In genomic region chr4:153651041-153651960, GRCh38 we compare ENCODE assay signal across 8 cellular contexts. TPM values are rescaled to one million over a fixed set of nuclear protein-coding genes. Genes with fewer than 3 reads are reported as not detected.
DNase-seq lines count a peak whose midpoint lies in the region; ATAC-seq, FAIRE-seq and TF ChIP-seq lines count a peak whose summit lies in the region.

No MANE protein-coding gene starts in this region.

- H3K9me1 ChIP-seq in K562 (ENCODE audit: control insufficient read depth, insufficient read depth, low read length): no peaks in the 10 kb centered on the region

- H3K4me2 ChIP-seq in K562 (ENCODE audit: insufficient read depth, low read length): 0 out of 2 replicates have a peak overlapping the region, but pooled peaks have one; percentile 1

- 8% methylated on average over 10 of the region's 10 CpGs for WGBS in K562 (ENCODE audit: insufficient coverage, low coverage, missing lambda C conversion rate)
- WGBS in testis, 2 donors: 68 to 69% methylated on average over 10 of the region's 10 CpGs

- CTCF ChIA-PET in K562 (lab: Yijun Ruan, JAX; ENCODE audit: low intra/inter-chr PET ratio): no interaction called here
- CTCF ChIA-PET in naive thymus-derived CD4-positive, alpha-beta T cell (lab: Charles Lee): interaction anchor here (0.8 to 1.9 kb wide), 4 partner anchors 8 to 307 kb away, joined by 3 to 7 read pairs (median 4); no protein-coding TSS in a partner anchor

- H3K4me1 Mint-ChIP-seq in naive thymus-derived CD4-positive, alpha-beta T cell: peaks cover 18 to 53% (median 33%) of the 10 kb centered on the region in 7 donors

- H4K20me1 ChIP-seq in K562 (replicated peaks; ENCODE audit: control insufficient read depth, insufficient read depth, low read length): no peaks in the 10 kb centered on the region

- H3K9ac ChIP-seq in K562 (ENCODE audit: insufficient read depth in 1 of 2, low read depth in 2 of 2, low read length in 2 of 2): no peak overlapping the region

- BruUV-seq in K562 (replicated peaks; lab: Mats Ljungman, UMichigan): no TSS peak

- H3K4me3 ChIP-seq in K562 (no peak overlapping the region), testis (no peak overlapping the region)
- H3K4me3 ChIP-seq in naive thymus-derived CD4-positive, alpha-beta T cell (ENCODE audit: low read length): peak overlapping the region; percentile 28

- H3K36me3 ChIP-seq in K562 (ENCODE audit: control insufficient read depth, insufficient read depth, low read length) (no peaks in the 10 kb centered on the region), testis (ENCODE audit: low read depth, missing control alignments) (no peaks in the 10 kb centered on the region)
- no peaks in the 10 kb centered on the region for H3K36me3 ChIP-seq in naive thymus-derived CD4-positive, alpha-beta T cell (ENCODE audit: control insufficient read depth in 2 of 3, insufficient read depth in 3 of 3, low read length in 3 of 3)

- H3K27me3 Mint-ChIP-seq in naive thymus-derived CD4-positive, alpha-beta T cell: peaks cover 0 to 3% (median 0%) of the 10 kb centered on the region in 5 donors

- FAIRE-seq in K562 (lab: Jason Lieb, UNC): no peak

- H3K79me2 ChIP-seq in K562 (ENCODE audit: control insufficient read depth, insufficient read depth, low read length): no peaks in the 10 kb centered on the region

- intact Hi-C loops in K562 (cut with micrococcal nuclease) (no loop called here), testis (cut with DNase I; ENCODE audit: low total_unique reads) (no loop called here)
- intact Hi-C loops in naive thymus-derived CD4-positive, alpha-beta T cell (cut with micrococcal nuclease): loop anchor here (1.0 to 2.0 kb wide), 2 partner anchors 33 to 34 kb away; partner anchors contain the start of gene TLR2 (in 2 of the 2)

- peak overlapping the region; percentile 20 to 90 (median 61) for H3K27ac Mint-ChIP-seq in naive thymus-derived CD4-positive, alpha-beta T cell

- peak overlapping the region; percentile 20 to 79 (median 50) for H3K4me3 Mint-ChIP-seq in naive thymus-derived CD4-positive, alpha-beta T cell

- H3K4me1 ChIP-seq in K562 (replicated peaks in 1 of 2; ENCODE audit: control insufficient read depth in 2 of 2, insufficient read depth in 2 of 2, low read length in 2 of 2): no peaks in the 10 kb centered on the region; a peak in 1 of 5 replicates
- peaks cover 18% of the 10 kb centered on the region in 2 donors for H3K4me1 ChIP-seq in naive thymus-derived CD4-positive, alpha-beta T cell (ENCODE audit: control insufficient read depth in 2 of 2, insufficient read depth in 2 of 2, low read length in 2 of 2)
- H3K4me1 ChIP-seq in testis: no peaks in the 10 kb centered on the region

- DNase-seq in T-helper 9 cell: peak; percentile 15
- DNase-seq in K562 (ENCODE audit: extremely low read depth in 1 of 4, low spot score in 3 of 4): no peak
- DNase-seq in naive thymus-derived CD4-positive, alpha-beta T cell: peak in 7 of 9 donors; percentile 43 to 72 (median 66)
- DNase-seq in testis: peak; percentile 35
- DNase-seq in NCI-H510A treated with DMSO at 0.1 percent for 48 hours (lab: John Stamatoyannopoulos, UW): no peak
- DNase-seq in kidney glomerular epithelial cell (lab: John Stamatoyannopoulos, UW): no peak

- TF ChIP-seq EP300 in K562 (IDR thresholded peaks at IDR 0.05; ENCODE audit: low read length): no peak

- H3K27ac ChIP-seq in K562 (ENCODE audit: extremely low read depth, low read depth, low read length) (no peak overlapping the region), testis (peak overlapping the region in 1 of 2 donors; percentile 52)
- no peak overlapping the region for H3K27ac ChIP-seq in naive thymus-derived CD4-positive, alpha-beta T cell (ENCODE audit: low read depth, low read length)

- H3K9me3 Mint-ChIP-seq in naive thymus-derived CD4-positive, alpha-beta T cell: no peaks in the 10 kb centered on the region

- peak overlapping the region; percentile 18; the same call in 1 of the 2 replicates for H2AFZ ChIP-seq in K562 (ENCODE audit: low read depth, low read length)

- no peak for TF ChIP-seq POLR2A in K562 (conservative IDR thresholded peaks at IDR 0.05)
- no peak for TF ChIP-seq POLR2A in testis (IDR thresholded peaks at IDR 0.05)

- peaks cover 0 to 4% (median 0%) of the 10 kb centered on the region in 5 donors for H3K36me3 Mint-ChIP-seq in naive thymus-derived CD4-positive, alpha-beta T cell

- ATAC-seq in GM19351 (IDR thresholded peaks at IDR 0.05; ENCODE audit: unreplicated experiment) (peak; percentile 46), K562 (no peak; the same call in 2 of the 3 replicates), GM18520 (IDR thresholded peaks at IDR 0.05; ENCODE audit: unreplicated experiment) (no peak)
- peak; percentile 88 for ATAC-seq in naive thymus-derived CD4-positive, alpha-beta T cell

- POLR2A ChIA-PET in K562 (lab: Yijun Ruan, JAX): interaction anchor here (0.6 kb wide), 1 partner anchor 164 kb away, joined by 3 read pairs; no protein-coding TSS in a partner anchor
- POLR2A ChIA-PET in naive thymus-derived CD4-positive, alpha-beta T cell (lab: Charles Lee): no interaction called here

- in situ Hi-C loops in K562 (cut with MboI): no loop called here

- H3K27me3 ChIP-seq in K562 (ENCODE audit: control insufficient read depth in 2 of 2, insufficient read depth in 2 of 2, low read length in 2 of 2): peaks cover 4 to 18% of the 10 kb centered on the region in 2 experiments; a peak in 3 of 5 replicates
- no peaks in the 10 kb centered on the region for H3K27me3 ChIP-seq in naive thymus-derived CD4-positive, alpha-beta T cell (ENCODE audit: control insufficient read depth in 2 of 2, insufficient read depth in 2 of 2, low read length in 2 of 2)
- H3K27me3 ChIP-seq in testis: no peaks in the 10 kb centered on the region

- H3K9me3 ChIP-seq in K562 (replicated peaks; ENCODE audit: control insufficient read depth, insufficient read depth, low read depth, low read length): no peaks in the 10 kb centered on the region
- no peaks in the 10 kb centered on the region for H3K9me3 ChIP-seq in naive thymus-derived CD4-positive, alpha-beta T cell (ENCODE audit: control insufficient read depth in 2 of 3, low read length in 3 of 3)
- H3K9me3 ChIP-seq in testis: no peaks in the 10 kb centered on the region

- no peak for TF ChIP-seq RAD21 in K562 (CRISPR knock-in tag; conservative IDR thresholded peaks at IDR 0.05 in 1 of 2, IDR thresholded peaks at IDR 0.05 in 1 of 2)

- TF ChIP-seq CTCF in K562 (IDR thresholded peaks at IDR 0.05 in 2 of 3, conservative IDR thresholded peaks at IDR 0.05 in 1 of 3; ENCODE audit: insufficient read depth in 2 of 3, low read depth in 1 of 3, low read length in 3 of 3) (no peak), testis (IDR thresholded peaks at IDR 0.05) (no peak)

TF ChIP-seq in K562, 482 proteins besides CTCF, POLR2A, EP300 and RAD21:
- no peak for TF ChIP-seq TAF9B (IDR thresholded peaks at IDR 0.05; ENCODE audit: partially characterized antibody)
- no peak for TF ChIP-seq ZBTB1 (CRISPR knock-in tag; IDR thresholded peaks at IDR 0.05; ENCODE audit: borderline replicate concordance, low read depth)
- TF ChIP-seq ZFX (CRISPR knock-in tag; IDR thresholded peaks at IDR 0.05): no peak
- no peak for TF ChIP-seq WHSC1 (IDR thresholded peaks at IDR 0.05; ENCODE audit: low read length)
- TF ChIP-seq ZKSCAN8 (CRISPR knock-in tag; IDR thresholded peaks at IDR 0.05): no peak
- TF ChIP-seq ERF (CRISPR knock-in tag; IDR thresholded peaks at IDR 0.05): no peak
- no peak for TF ChIP-seq TSC22D4 (tag; IDR thresholded peaks at IDR 0.05)
- no peak for TF ChIP-seq CHCHD3 (CRISPR knock-in tag; IDR thresholded peaks at IDR 0.05)

RNA-seq across cellular contexts. Expression of gene TLR2, which starts 32.8 kb away (rescaled TPM):
- total RNA-seq in K562 (2011; cell fraction: chromatin; rRNA removed; ENCODE audit: low replicate concordance): not detected in 2 replicates
- not detected in 2 replicates for total RNA-seq in K562 (2011; cell fraction: nucleolus; rRNA removed)
- total RNA-seq in K562 (2011; cell fraction: nucleoplasm; rRNA removed): not detected in 2 replicates
- total RNA-seq in K562 (2014; rRNA removed) (not detected in 2 replicates), K562 (2014; rRNA removed; fragmentation: Illumina TruSeq; extraction: Trizol) (0.11 TPM in 1 of 2 replicates, not detected in the other), K562 (2015; rRNA removed; fragmentation: Illumina TruSeq; extraction: Trizol) (not detected in 2 replicates), K562 (2021) (0.09 and 0.22 TPM in 2 replicates), testis (10 to 100 TPM in 1 of 2 donors, 1 to 10 TPM in 1; 8.7 to 12.0 TPM)
- polyA plus RNA-seq in K562 (2011; rRNA removed) (not detected in 2 replicates), K562 (2014; fragmentation: Illumina TruSeq; extraction: Trizol) (not detected in 2 replicates), K562 (2014; fragmentation: Nextera tagmentation; extraction: Ambion mirVana) (not detected), K562 (2014; rRNA removed) (0.23 TPM in 1 of 2 replicates, not detected in the other), testis (ENCODE audit: insufficient read depth, low read depth, low replicate concordance) (5.4 TPM)
- polyA plus RNA-seq in K562 (2011; cell fraction: cytosol; rRNA removed): not detected in 2 replicates
- polyA plus RNA-seq in K562 (2011; cell fraction: nucleus; rRNA removed): 0.09 and 0.24 TPM in 2 replicates
- 0.07 TPM in 1 of 2 replicates, not detected in the other for polyA plus RNA-seq in K562 (2012)
- polyA minus RNA-seq in K562 (2011; rRNA and poly(A)+ RNA removed): 0.06 TPM in 1 of 2 replicates, not detected in the other
- polyA minus RNA-seq in K562 (2011; cell fraction: cytosol; rRNA and poly(A)+ RNA removed): not detected in 2 replicates
- polyA minus RNA-seq in K562 (2011; cell fraction: nucleus; rRNA and poly(A)+ RNA removed): not detected in 2 replicates
- total RNA-seq in naive thymus-derived CD4-positive, alpha-beta T cell: 10 to 100 TPM in 2 of 5 experiments, 1 to 10 TPM in 3; 3.3 to 84.2 (median 6.6) TPM
- 1 to 10 TPM; 1.0 to 1.2 TPM for polyA plus RNA-seq in naive thymus-derived CD4-positive, alpha-beta T cell

Comparison
In these comparisons a context has a peak if more than half of its experiments do, and no peak if none do; other contexts are left out.
1. ATAC-seq: peak in GM19351 (single experiment) and naive thymus-derived CD4-positive, alpha-beta T cell (single experiment); none in K562 (single experiment) and GM18520 (single experiment).
2. DNase-seq: peak in T-helper 9 cell (single experiment), naive thymus-derived CD4-positive, alpha-beta T cell (7 of 9) and testis (single experiment); none in K562 (0 of 4), NCI-H510A treated with DMSO at 0.1 percent for 48 hours (single experiment) and kidney glomerular epithelial cell (single experiment).
3. intact Hi-C loops: an anchor here in naive thymus-derived CD4-positive, alpha-beta T cell (1.0 to 2.0 kb wide); none called in K562 and testis.